ENCODE assay signal across 11 cellular contexts in the genomic region with DNA sequence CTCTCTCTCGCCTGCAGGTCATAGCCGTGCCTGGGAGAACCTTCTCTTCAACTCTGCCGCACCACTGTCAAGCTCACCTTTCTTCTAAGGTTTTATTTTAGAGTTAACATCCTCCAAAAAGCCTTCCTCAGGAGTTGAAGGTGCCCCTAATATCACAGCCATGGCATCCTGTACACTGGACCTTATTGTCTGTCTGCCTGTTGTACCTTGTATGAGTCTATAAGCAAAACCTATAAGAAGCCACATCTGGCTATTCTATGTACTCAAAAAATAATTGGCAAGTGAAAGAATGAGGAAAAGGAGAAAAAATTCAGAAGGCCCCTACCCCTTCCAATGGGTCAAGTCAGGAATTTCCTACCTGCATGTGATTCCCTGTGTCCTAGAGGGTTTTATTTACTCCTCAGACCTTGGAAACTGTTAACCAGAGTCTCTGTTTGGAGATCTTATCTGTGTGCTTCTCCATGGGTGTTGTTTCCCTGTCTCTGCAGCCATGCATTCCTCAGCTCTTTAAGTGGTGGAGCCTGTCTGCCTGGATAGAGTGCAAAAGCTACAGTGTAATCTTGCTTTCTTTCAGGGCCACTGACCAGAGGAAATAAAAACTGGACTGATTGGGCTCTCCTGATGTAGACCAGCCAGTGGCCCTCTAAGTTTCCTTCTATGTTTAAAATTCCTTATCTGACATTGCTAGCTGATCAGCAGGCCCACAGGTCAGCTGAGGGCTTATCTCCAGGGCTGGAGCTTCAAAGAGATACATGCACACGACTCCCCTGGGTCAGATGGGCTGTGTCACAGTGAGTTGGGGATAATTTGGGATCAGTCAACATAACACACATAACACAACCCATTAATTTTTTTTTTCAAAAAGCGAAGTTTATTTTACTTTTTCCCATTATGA. TPM values are rescaled to one million over a fixed set of nuclear protein-coding genes. Genes with fewer than 3 reads are reported as not detected.
A peak's percentile ranks its signal among the peaks of the same experiment; 100 is the strongest.
DNase-seq lines count a peak whose midpoint lies in the region; ATAC-seq and TF ChIP-seq lines count a peak whose summit lies in the region.
"Had no signal": no experiment of that assay in that cellular context is flagged by ENCODE, and none has a peak within 500 bp of the region (broad histone marks: within the 10 kb centered on the region; RNA-seq: fewer than 3 reads in every experiment).

No MANE protein-coding gene starts in this region.

- TF ChIP-seq CTCF in Calu3 (IDR thresholded peaks at IDR 0.05; ENCODE audit: unreplicated experiment) = no peak
- no peak for TF ChIP-seq CTCF in endothelial cell (IDR thresholded peaks at IDR 0.05; ENCODE audit: unreplicated experiment)
- TF ChIP-seq CTCF in RWPE1 (conservative IDR thresholded peaks at IDR 0.05; ENCODE audit: low read depth) = no peak

- in situ Hi-C loops in ACHN (cut with HindIII; ENCODE audit: low pct_ligation_motif_present, low pct_unique_long_range_greater_than_20kb, low sequenced_read_pairs) = no loop called here

- no peaks in the 10 kb centered on the region for H3K36me3 Mint-ChIP-seq in Calu3 (ENCODE audit: insufficient read depth, unreplicated experiment)
- H3K36me3 Mint-ChIP-seq in endothelial cell (ENCODE audit: low read depth, unreplicated experiment) = no peaks in the 10 kb centered on the region

- no peak for ATAC-seq in GM21381 (IDR thresholded peaks at IDR 0.05; ENCODE audit: unreplicated experiment)
- ATAC-seq: activated CD8-positive, alpha-beta T cell treated with anti-CD3 and anti-CD28 coated beads, Interleukin-2, amount 10 ng/mL, durations not matched to agents 7 days and 5 days had no signal

- DNase-seq in Calu3 = peak; percentile 40
- DNase-seq in NCI-H226 = peak; percentile 20
- DNase-seq in endothelial cell (ENCODE audit: low spot score) = no peak
- peak; percentile 51 for DNase-seq in mucosa of gallbladder (ENCODE audit: low spot score)
- DNase-seq in dermis blood vessel endothelial cell = no peak
- DNase-seq in RWPE1 (ENCODE audit: low spot score) = no peak
- no peak for DNase-seq in ACHN
- DNase-seq: activated CD8-positive, alpha-beta T cell treated with anti-CD3 and anti-CD28 coated beads, Interleukin-2, amount 10 ng/mL, durations not matched to agents 7 days and 5 days; CD4-positive, alpha-beta T cell; NCI-H1092 treated with DMSO at 0.1 percent for 48 hours had no signal

- no peaks in the 10 kb centered on the region for H3K27me3 Mint-ChIP-seq in Calu3 (ENCODE audit: unreplicated experiment)
- peaks cover 3% of the 10 kb centered on the region for H3K27me3 Mint-ChIP-seq in endothelial cell (ENCODE audit: unreplicated experiment)
- H3K27me3 Mint-ChIP-seq: CD4-positive, alpha-beta T cell had no signal

- H3K9me3 Mint-ChIP-seq in Calu3 (ENCODE audit: low read depth, unreplicated experiment) = no peaks in the 10 kb centered on the region
- no peaks in the 10 kb centered on the region for H3K9me3 Mint-ChIP-seq in endothelial cell (ENCODE audit: unreplicated experiment)
- H3K9me3 Mint-ChIP-seq: CD4-positive, alpha-beta T cell had no signal

- intact Hi-C loops in Calu3 (cut with micrococcal nuclease; ENCODE audit: unreplicated experiment) = loop anchor here (10.0 kb wide), 1 partner anchor 95 kb away; no protein-coding TSS in a partner anchor

- no peak overlapping the region for H3K27ac ChIP-seq in RWPE1

- H3K27ac Mint-ChIP-seq in Calu3 (ENCODE audit: unreplicated experiment) (no peak overlapping the region), endothelial cell (ENCODE audit: unreplicated experiment) (peak overlapping the region; percentile 76)
- H3K27ac Mint-ChIP-seq: activated CD8-positive, alpha-beta T cell treated with anti-CD3 and anti-CD28 coated beads, Interleukin-2, amount 10 ng/mL, durations not matched to agents 7 days and 5 days; CD4-positive, alpha-beta T cell had no signal

- POLR2A ChIA-PET in RWPE1 (lab: Yijun Ruan, JAX; ENCODE audit: low non-redundant PET) = no interaction called here

- H3K4me1 Mint-ChIP-seq in Calu3 (ENCODE audit: low read depth, unreplicated experiment) (peaks cover 16% of the 10 kb centered on the region), endothelial cell (ENCODE audit: unreplicated experiment) (peaks cover 18% of the 10 kb centered on the region)

- CTCF ChIA-PET in Calu3 (lab: Charles Lee) (interaction anchor here (0.7 kb wide), 1 partner anchor 522 kb away, joined by 3 read pairs; no protein-coding TSS in a partner anchor), RWPE1 (lab: Yijun Ruan, JAX) (interaction anchor here (0.5 to 1.1 kb wide), 2 partner anchors 91 to 130 kb away, joined by 3 read pairs; no protein-coding TSS in a partner anchor)

- H3K4me3 Mint-ChIP-seq in Calu3 (ENCODE audit: low read depth, unreplicated experiment) = no peak overlapping the region
- H3K4me3 Mint-ChIP-seq in endothelial cell (ENCODE audit: unreplicated experiment) = no peak overlapping the region
- H3K4me3 Mint-ChIP-seq: activated CD8-positive, alpha-beta T cell treated with anti-CD3 and anti-CD28 coated beads, Interleukin-2, amount 10 ng/mL, durations not matched to agents 7 days and 5 days; CD4-positive, alpha-beta T cell had no signal

- BruUV-seq in Calu3 (replicated peaks; lab: Mats Ljungman, UMichigan) = no TSS peak

RNA-seq across cellular contexts. Expression of gene TMEM135, which starts 37.6 kb away (rescaled TPM):
- total RNA-seq in Calu3 (2022) (11.1 and 12.6 TPM in 2 replicates), endothelial cell (ENCODE audit: unreplicated experiment) (49.7 TPM), mucosa of gallbladder (23.7 TPM), dermis blood vessel endothelial cell (28.1 and 37.6 TPM in 2 replicates)

RNA-seq across cellular contexts. Expression of gene FZD4, which starts 44.9 kb away (rescaled TPM):
- 2.5 and 2.7 TPM in 2 replicates for total RNA-seq in Calu3 (2022)
- 71.5 TPM for total RNA-seq in endothelial cell (ENCODE audit: unreplicated experiment)
- total RNA-seq in mucosa of gallbladder = 18.2 TPM
- total RNA-seq in dermis blood vessel endothelial cell = 185 and 214 TPM in 2 replicates
- total RNA-seq: activated CD8-positive, alpha-beta T cell treated with anti-CD3 and anti-CD28 coated beads, Interleukin-2, amount 10 ng/mL, durations not matched to agents 7 days and 5 days; CD4-positive, alpha-beta T cell had no signal

Comparison
In these comparisons a context has a peak if more than half of its experiments do, and no peak if none do; other contexts are left out.
1. DNase-seq: peak in Calu3 (single experiment), NCI-H226 (single experiment) and mucosa of gallbladder (single experiment); none in endothelial cell (single experiment), dermis blood vessel endothelial cell (single experiment), RWPE1 (single experiment) and ACHN (single experiment).